17 cellular contexts compared by ENCODE assay signal in the genomic region with DNA sequence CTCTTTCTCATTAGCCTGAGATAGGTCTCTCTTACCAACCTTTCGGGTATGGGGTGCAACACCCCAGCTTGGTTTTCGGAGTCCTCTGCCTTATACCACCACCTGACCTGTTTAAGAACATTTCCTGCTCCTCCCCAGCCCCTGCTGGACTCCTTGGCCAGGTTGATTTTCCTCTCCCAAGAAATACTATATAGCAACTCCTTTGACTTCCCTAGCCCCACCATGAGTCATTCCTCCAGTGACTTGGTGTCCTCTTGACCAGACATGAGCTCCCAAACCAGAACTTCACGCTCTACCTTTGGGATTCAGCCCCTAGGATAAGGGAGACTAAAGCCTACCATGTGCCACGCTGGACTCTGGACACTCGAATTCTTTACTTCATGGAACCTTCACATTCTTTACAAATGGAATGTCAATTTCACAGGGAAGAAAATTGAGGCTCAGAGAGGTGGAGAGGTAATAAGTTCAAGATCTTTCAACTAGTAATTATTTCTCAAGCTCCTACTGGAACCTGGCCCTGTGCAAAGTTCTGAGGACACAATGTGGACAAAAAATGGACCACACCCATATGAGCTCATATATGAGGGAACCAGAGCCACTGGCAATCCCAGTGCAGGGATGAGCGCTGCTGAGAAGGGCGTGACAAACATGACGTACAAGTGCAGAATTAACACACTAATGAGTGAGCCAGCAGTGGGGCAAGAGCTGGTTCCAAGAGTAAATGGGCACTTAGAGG. TPM values are rescaled to one million over a fixed set of nuclear protein-coding genes. Genes with fewer than 3 reads are reported as not detected.
DNase-seq lines count a peak whose midpoint lies in the region; ATAC-seq and TF ChIP-seq lines count a peak whose summit lies in the region.
"Had no signal": no experiment of that assay in that cellular context is flagged by ENCODE, and none has a peak within 500 bp of the region (broad histone marks: within the 10 kb centered on the region; RNA-seq: fewer than 3 reads in every experiment).

No MANE protein-coding gene starts in this region.

- H3K4me2 ChIP-seq in BLaER1 treated with 17β-estradiol and CSF1 and Interleukin-3, amounts not matched to agents 10 nM and 100 nM = peak overlapping the region in 6 of 11 experiments; percentile 79 to 91 (median 86); a peak in 12 of 22 replicates
- H3K4me2 ChIP-seq: SK-N-SH had no signal

- H3K36me3 ChIP-seq in BLaER1 treated with 17β-estradiol and CSF1 and Interleukin-3, amounts not matched to agents 10 nM and 100 nM = peaks cover 0 to 19% (median 11%) of the 10 kb centered on the region in 11 experiments; a peak in 14 of 22 replicates

- no peaks in the 10 kb centered on the region for H3K9me3 ChIP-seq in BLaER1 treated with 17β-estradiol and CSF1 and Interleukin-3, amounts not matched to agents 10 nM and 100 nM (replicated peaks in 1 of 11)
- H3K9me3 ChIP-seq: SK-N-SH had no signal

- H3K27me3 ChIP-seq in BLaER1 treated with 17β-estradiol and CSF1 and Interleukin-3, amounts not matched to agents 10 nM and 100 nM = no peaks in the 10 kb centered on the region
- H3K27me3 ChIP-seq in foreskin keratinocyte = peaks cover 6% of the 10 kb centered on the region

- TF ChIP-seq CTCF in foreskin keratinocyte (conservative IDR thresholded peaks at IDR 0.05) = no peak

- peak overlapping the region in 6 of 11 experiments; percentile 84 to 98 (median 96); a peak in 13 of 22 replicates for H3K27ac ChIP-seq in BLaER1 treated with 17β-estradiol and CSF1 and Interleukin-3, amounts not matched to agents 10 nM and 100 nM
- no peak overlapping the region for H3K27ac ChIP-seq in foreskin keratinocyte

- intact Hi-C loops in posterior vena cava (cut with DNase I) = no loop called here

- no peak overlapping the region for H3K4me3 ChIP-seq in BLaER1 treated with 17β-estradiol and CSF1 and Interleukin-3, amounts not matched to agents 10 nM and 100 nM
- H3K4me3 ChIP-seq: GM12878 had no signal

- ATAC-seq in foreskin keratinocyte (peak; percentile 44), GM18505 (IDR thresholded peaks at IDR 0.05; ENCODE audit: unreplicated experiment) (no peak)
- ATAC-seq: activated CD4-positive, CD25-positive, alpha-beta regulatory T cell treated with anti-CD3 and anti-CD28 coated beads, Interleukin-2, amount 50 U/mL, for 24 hours; GM12878 had no signal

- H3K4me1 ChIP-seq in BLaER1 treated with 17β-estradiol and CSF1 and Interleukin-3, amounts not matched to agents 10 nM and 100 nM = peaks cover 3 to 100% (median 84%) of the 10 kb centered on the region in 10 experiments
- H3K4me1 ChIP-seq in foreskin keratinocyte = peaks cover 19% of the 10 kb centered on the region

- no peak for TF ChIP-seq POLR2A in GM18505 (IDR thresholded peaks at IDR 0.05; ENCODE audit: borderline replicate concordance, extremely low read depth, insufficient read depth, insufficient read length)

- peaks cover 0 to 5% (median 0%) of the 10 kb centered on the region in 11 experiments; a peak in 2 of 22 replicates for H4K20me1 ChIP-seq in BLaER1 treated with 17β-estradiol and CSF1 and Interleukin-3, amounts not matched to agents 10 nM and 100 nM

- DNase-seq in SW480 (ENCODE audit: low spot score) = peak; percentile 85
- DNase-seq in foreskin keratinocyte = peak in 1 of 2 donors; percentile 73
- DNase-seq in posterior vena cava (ENCODE audit: low spot score) = peak; percentile 90
- DNase-seq in Ammon's horn (ENCODE audit: low spot score) = no peak
- no peak for DNase-seq in stimulated activated CD4-positive, alpha-beta T cell treated with anti-CD3 and anti-CD28 coated beads, Interleukin-12 subunit alpha, Interleukin-12 subunit beta, amount 100 ng/mL, for 4 hours
- DNase-seq in SIG-M5 (lab: John Stamatoyannopoulos, UW) = no peak
- DNase-seq: activated T-cell treated with anti-CD3 and anti-CD28 coated beads, Interleukin-2, amount 50 U/mL, for 24 hours; endodermal cell; H9; NCI-H1417 treated with DMSO at 0.1 percent for 48 hours; NCI-H526 treated with DMSO at 0.1 percent for 48 hours; retina; SK-N-SH had no signal

- H3K9ac ChIP-seq in BLaER1 treated with 17β-estradiol and CSF1 and Interleukin-3, amounts not matched to agents 10 nM and 100 nM = peak overlapping the region in 4 of 11 experiments; percentile 76 to 87 (median 84); a peak in 8 of 22 replicates
- H3K9ac ChIP-seq: SK-N-SH had no signal

RNA-seq across cellular contexts. Expression of a gene that starts 48.2 kb away (rescaled TPM):
- total RNA-seq in foreskin keratinocyte = 26.8 and 35.1 TPM in 2 replicates
- 24.1 and 28.7 TPM in 2 replicates for polyA plus RNA-seq in foreskin keratinocyte
- total RNA-seq in posterior vena cava = 10 to 100 TPM; 39.7 to 42.1 TPM

RNA-seq across cellular contexts. Expression of a gene that starts 50.4 kb away (rescaled TPM):
- not detected in 2 replicates for total RNA-seq in foreskin keratinocyte
- not detected in 2 replicates for polyA plus RNA-seq in foreskin keratinocyte
- not detected for total RNA-seq in posterior vena cava
- total RNA-seq: GM12878 had no signal
- polyA plus RNA-seq: GM12878, SK-N-SH had no signal

Comparison
In these comparisons a context has a peak if more than half of its experiments do, and no peak if none do; other contexts are left out.
1. DNase-seq: peak in SW480 (single experiment) and posterior vena cava (single experiment); none in Ammon's horn (single experiment), stimulated activated CD4-positive, alpha-beta T cell treated with anti-CD3 and anti-CD28 coated beads, Interleukin-12 subunit alpha, Interleukin-12 subunit beta, amount 100 ng/mL, for 4 hours (single experiment) and SIG-M5 (single experiment).